ENCODE assay signal across 2 cellular contexts in the genomic region with DNA sequence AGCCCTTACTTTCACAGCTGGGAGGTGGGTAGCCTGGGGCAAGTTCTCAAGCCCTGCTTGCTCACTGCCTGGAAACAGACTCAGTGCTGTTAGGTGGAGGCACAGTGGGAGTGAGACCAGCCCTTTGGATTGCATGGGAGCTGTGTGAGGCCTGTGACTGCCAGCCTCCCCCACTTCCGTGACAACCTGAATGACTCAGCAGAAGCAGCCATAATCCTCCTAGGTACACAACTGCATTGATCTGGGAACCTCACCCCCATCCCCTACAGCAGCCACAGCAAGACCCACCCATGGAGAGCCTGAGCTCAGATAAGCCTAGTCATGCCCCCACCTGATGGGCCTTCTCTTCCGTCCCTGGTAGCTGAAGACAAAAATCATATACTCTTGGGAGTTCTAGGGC.
TF ChIP-seq lines count a peak whose summit lies in the region.

No MANE protein-coding gene starts in this region.

TF ChIP-seq in HepG2, 621 proteins besides CTCF, POLR2A, EP300 and RAD21:
- TF ChIP-seq GABPB1 (CRISPR knock-in tag; IDR thresholded peaks at IDR 0.05): 0 out of 2 replicates have a peak, but pooled peaks have one; percentile 35
- peak; percentile 58; the same call in 1 of the 2 replicates for TF ChIP-seq NFE2 (CRISPR knock-in tag; IDR thresholded peaks at IDR 0.05)
- peak; percentile 78 for TF ChIP-seq NFE2L2 (IDR thresholded peaks at IDR 0.05; ENCODE audit: low read length)
- TF ChIP-seq FOSL2 (CRISPR knock-in tag; IDR thresholded peaks at IDR 0.05): peak; percentile 38; the same call in 1 of the 2 replicates
- TF ChIP-seq MAFK (conservative IDR thresholded peaks at IDR 0.05 in 1 of 2, IDR thresholded peaks at IDR 0.05 in 1 of 2; ENCODE audit: low read length in 2 of 2): 0 out of 4 replicates have a peak, but pooled peaks of 1 of the 2 experiments have one; percentile 7
- TF ChIP-seq ZNF749 (CRISPR knock-in tag; IDR thresholded peaks at IDR 0.05; ENCODE audit: borderline replicate concordance): no peak

TF ChIP-seq in K562, 482 proteins besides CTCF, POLR2A, EP300 and RAD21:
- TF ChIP-seq NFE2 (IDR thresholded peaks at IDR 0.05; ENCODE audit: low read depth) (0 out of 2 replicates have a peak, but pooled peaks have one; percentile 10), ZFP36 (IDR thresholded peaks at IDR 0.05; ENCODE audit: low read depth, low read length, partially characterized antibody) (peak; percentile 54), ZNF830 (CRISPR knock-in tag; IDR thresholded peaks at IDR 0.05) (no peak)
